ENCODE assay signal across 1 cellular context in genomic region chr10:78948616-78949015, GRCh38.
TF ChIP-seq lines count a peak whose summit lies in the region.

No MANE protein-coding gene starts in this region.

TF ChIP-seq in H1, 55 proteins besides CTCF, POLR2A, EP300 and RAD21 (continued from another document):
- no peak for TF ChIP-seq CHD7 (IDR thresholded peaks at IDR 0.05; ENCODE audit: insufficient replicate concordance, low read length)
- TF ChIP-seq CTBP2 (IDR thresholded peaks at IDR 0.05; ENCODE audit: borderline replicate concordance, insufficient read depth, insufficient read length, low read length), result no peak
- TF ChIP-seq JUN (IDR thresholded peaks at IDR 0.05; ENCODE audit: low read depth, low read length), result no peak
- TF ChIP-seq KDM1A (IDR thresholded peaks at IDR 0.05; ENCODE audit: borderline replicate concordance, low read length), result no peak
- no peak for TF ChIP-seq BACH1 (IDR thresholded peaks at IDR 0.05; ENCODE audit: low read length)
- TF ChIP-seq SP1 (IDR thresholded peaks at IDR 0.05; ENCODE audit: low read depth, low read length), result no peak
- TF ChIP-seq YY1 (IDR thresholded peaks at IDR 0.05; ENCODE audit: low read depth, low read length), result no peak
- no peak for TF ChIP-seq KDM4A (IDR thresholded peaks at IDR 0.05; ENCODE audit: low read depth, low read length, severe bottlenecking)
TF ChIP-seq in H1: peak in this region for 0.
